In genomic region chr16:11252482-11252931, GRCh38 we compare ENCODE assay signal across 1 cellular context.
TF ChIP-seq lines count a peak whose summit lies in the region.

No MANE protein-coding gene starts in this region.

TF ChIP-seq in K562, 482 proteins besides CTCF, POLR2A, EP300 and RAD21:
- no peak for TF ChIP-seq HEY1 (CRISPR knock-in tag; IDR thresholded peaks at IDR 0.05; ENCODE audit: borderline replicate concordance)
- TF ChIP-seq RBM25 (IDR thresholded peaks at IDR 0.05; ENCODE audit: low read depth, low read length, severe bottlenecking): peak; percentile 62
- TF ChIP-seq ZNF311 (CRISPR knock-in tag; IDR thresholded peaks at IDR 0.05): 0 out of 2 replicates have a peak, but pooled peaks have one; percentile 23
- no peak for TF ChIP-seq BHLHE40 (IDR thresholded peaks at IDR 0.05; ENCODE audit: low read length)
- peak; percentile 18; the same call in 1 of the 2 replicates for TF ChIP-seq BCOR (IDR thresholded peaks at IDR 0.05)
TF ChIP-seq in K562: peak in this region for 3.
